Comparison of ENCODE assay signal across 8 cellular contexts in genomic region chr7:139680676-139681462, GRCh38.
A peak's percentile ranks its signal among the peaks of the same experiment; 100 is the strongest.
DNase-seq lines count a peak whose midpoint lies in the region; ATAC-seq and TF ChIP-seq lines count a peak whose summit lies in the region.

No MANE protein-coding gene starts in this region.

- POLR2A ChIA-PET in PC-9 (lab: Charles Lee; ENCODE audit: unreplicated experiment) (interaction anchor here (0.5 to 0.7 kb wide), 4 partner anchors 20 to 190 kb away, joined by 3 to 10 read pairs (median 5); no protein-coding TSS in a partner anchor), OCI-LY7 (lab: Charles Lee) (interaction anchor here (0.6 to 0.7 kb wide), 2 partner anchors 47 to 55 kb away, joined by 3 read pairs; no protein-coding TSS in a partner anchor)

- H3K79me2 ChIP-seq in GM23338 (replicated peaks; ENCODE audit: insufficient read depth): no peaks in the 10 kb centered on the region
- no peaks in the 10 kb centered on the region for H3K79me2 ChIP-seq in PC-9 (ENCODE audit: low read depth)
- no peaks in the 10 kb centered on the region for H3K79me2 ChIP-seq in OCI-LY7 (ENCODE audit: insufficient read depth, low read depth, low read length)

- peaks cover 9% of the 10 kb centered on the region for H3K36me3 Mint-ChIP-seq in GM23338 (ENCODE audit: low read depth)

- BruUV-seq in PC-9 (replicated peaks; lab: Mats Ljungman, UMichigan): TSS peak; percentile 90
- BruUV-seq in OCI-LY7 (replicated peaks; lab: Mats Ljungman, UMichigan): no TSS peak

- H3K27ac ChIP-seq in GM23338 (ENCODE audit: low read depth) (0 out of 2 replicates have a peak overlapping the region, but pooled peaks have one; percentile 53), PC-9 (0 out of 2 replicates have a peak overlapping the region, but pooled peaks have one; percentile 21), spleen (peak overlapping the region in 5 of 8 donors; percentile 1 to 71 (median 41)), OCI-LY7 (ENCODE audit: low read depth, low read length, poor library complexity, severe bottlenecking) (no peak overlapping the region)

- TF ChIP-seq CTCF in GM23338 (conservative IDR thresholded peaks at IDR 0.05; ENCODE audit: low read depth in 2 of 2) (no peak), PC-9 (conservative IDR thresholded peaks at IDR 0.05) (no peak), spleen (IDR thresholded peaks at IDR 0.05 in 8 of 11, conservative IDR thresholded peaks at IDR 0.05 in 3 of 11) (no peak), OCI-LY7 (conservative IDR thresholded peaks at IDR 0.05; ENCODE audit: low read length) (no peak)

- H3K9me2 ChIP-seq in GM23338 (ENCODE audit: insufficient read depth): peaks cover under 1% of the 10 kb centered on the region; the same call in 1 of the 2 replicates
- H3K9me2 ChIP-seq in PC-9 (ENCODE audit: insufficient read depth): no peaks in the 10 kb centered on the region
- H3K9me2 ChIP-seq in OCI-LY7 (ENCODE audit: insufficient read depth, low read length): no peaks in the 10 kb centered on the region

- H3K4me2 ChIP-seq in GM23338: no peak overlapping the region
- H3K4me2 ChIP-seq in PC-9: no peak overlapping the region
- no peak overlapping the region for H3K4me2 ChIP-seq in OCI-LY7 (ENCODE audit: low read length)

- H3K9me3 Mint-ChIP-seq in GM23338: peaks cover 9% of the 10 kb centered on the region; the same call in 2 of the 3 replicates

- H3K36me3 ChIP-seq in GM23338 (ENCODE audit: insufficient read depth) (no peaks in the 10 kb centered on the region), PC-9 (ENCODE audit: low read depth) (no peaks in the 10 kb centered on the region), spleen (peaks cover 0 to 29% (median 0%) of the 10 kb centered on the region in 6 donors), OCI-LY7 (ENCODE audit: insufficient read depth, low read length) (no peaks in the 10 kb centered on the region)

- peaks cover 41% of the 10 kb centered on the region for H3K4me1 Mint-ChIP-seq in GM23338

- H3K9me3 ChIP-seq in PC-9 (ENCODE audit: insufficient read depth, low read depth): peaks cover 3% of the 10 kb centered on the region
- peaks cover 0 to 6% (median 3%) of the 10 kb centered on the region in 8 donors for H3K9me3 ChIP-seq in spleen
- no peaks in the 10 kb centered on the region for H3K9me3 ChIP-seq in OCI-LY7 (ENCODE audit: low read length)

- H3K4me3 ChIP-seq in GM23338: no peak overlapping the region
- no peak overlapping the region for H3K4me3 ChIP-seq in PC-9
- H3K4me3 ChIP-seq in spleen: no peak overlapping the region
- H3K4me3 ChIP-seq in OCI-LY7 (ENCODE audit: low read depth, low read length, poor library complexity, severe bottlenecking): no peak overlapping the region

- H3K4me1 ChIP-seq in GM23338 (ENCODE audit: insufficient read depth) (peaks cover 14% of the 10 kb centered on the region), PC-9 (replicated peaks; ENCODE audit: insufficient read depth) (0 out of 2 replicates have a peak, but pooled peaks cover 3% of the 10 kb centered on the region), spleen (peaks cover 10 to 56% (median 29%) of the 10 kb centered on the region in 6 donors), OCI-LY7 (ENCODE audit: insufficient read depth, low read length, poor library complexity, severe bottlenecking) (no peaks in the 10 kb centered on the region)

- 37 to 53% (median 45%) methylated on average over 11 of the region's 11 CpGs for WGBS in spleen, 5 donors

- H3K4me3 Mint-ChIP-seq in GM23338: no peak overlapping the region

- ATAC-seq in GM23338: peak; percentile 40
- ATAC-seq in GM18873 (IDR thresholded peaks at IDR 0.05; ENCODE audit: low FRiP score, unreplicated experiment): no peak

- DNase-seq in 8988T (peak; percentile 66), GM23338 (ENCODE audit: low spot score) (no peak), PC-9 (peak; percentile 48 to 56), glomerular endothelial cell (ENCODE audit: extremely low read depth, low read depth, low spot score) (peak; percentile 73), spleen (peak; percentile 85), OCI-LY7 (ENCODE audit: low spot score) (no peak)
- peak; percentile 71 for DNase-seq in activated T-helper 9 cell treated with anti-CD3 and anti-CD28 coated beads, Interleukin-2, amount 50 U/mL, for 16 hours (ENCODE audit: low read depth)

- CTCF ChIA-PET in PC-9 (lab: Charles Lee): no interaction called here
- CTCF ChIA-PET in OCI-LY7 (lab: Charles Lee; ENCODE audit: unreplicated experiment): no interaction called here

- no peaks in the 10 kb centered on the region for H3K27me3 ChIP-seq in GM23338 (ENCODE audit: insufficient read depth)
- no peaks in the 10 kb centered on the region for H3K27me3 ChIP-seq in PC-9 (ENCODE audit: insufficient read depth, low read depth)
- no peaks in the 10 kb centered on the region for H3K27me3 ChIP-seq in spleen (replicated peaks in 1 of 7)

- no peak for TF ChIP-seq POLR2A in spleen (IDR thresholded peaks at IDR 0.05)

- H3K27me3 Mint-ChIP-seq in GM23338 (ENCODE audit: insufficient read depth, low read depth, poor library complexity): peaks cover 9% of the 10 kb centered on the region

- intact Hi-C loops in PC-9 (cut with micrococcal nuclease; ENCODE audit: unreplicated experiment): no loop called here
- intact Hi-C loops in spleen (cut with DNase I; ENCODE audit: low total_unique reads): no loop called here
- intact Hi-C loops in OCI-LY7 (cut with micrococcal nuclease; ENCODE audit: unreplicated experiment): no loop called here

- H3F3A ChIP-seq in GM23338 (replicated peaks; ENCODE audit: low read depth) (no peaks in the 10 kb centered on the region), PC-9 (ENCODE audit: insufficient read depth, low read depth) (no peaks in the 10 kb centered on the region)

- peak overlapping the region; percentile 69; the same call in 1 of the 2 replicates for H3K27ac Mint-ChIP-seq in GM23338

- H2AFZ ChIP-seq in GM23338 (no peak overlapping the region), PC-9 (no peak overlapping the region), OCI-LY7 (ENCODE audit: low read length) (no peak overlapping the region)

- no peaks in the 10 kb centered on the region for H4K20me1 ChIP-seq in GM23338 (replicated peaks; ENCODE audit: insufficient read depth)
- H4K20me1 ChIP-seq in PC-9 (ENCODE audit: insufficient read depth): no peaks in the 10 kb centered on the region
- no peaks in the 10 kb centered on the region for H4K20me1 ChIP-seq in OCI-LY7 (ENCODE audit: insufficient read depth, low read length)

TF ChIP-seq in GM23338, 12 proteins besides CTCF, POLR2A, EP300 and RAD21 (continues in another document):
- no peak for TF ChIP-seq STAT1 (IDR thresholded peaks at IDR 0.05; ENCODE audit: unreplicated experiment)
- TF ChIP-seq, protein P1, sequence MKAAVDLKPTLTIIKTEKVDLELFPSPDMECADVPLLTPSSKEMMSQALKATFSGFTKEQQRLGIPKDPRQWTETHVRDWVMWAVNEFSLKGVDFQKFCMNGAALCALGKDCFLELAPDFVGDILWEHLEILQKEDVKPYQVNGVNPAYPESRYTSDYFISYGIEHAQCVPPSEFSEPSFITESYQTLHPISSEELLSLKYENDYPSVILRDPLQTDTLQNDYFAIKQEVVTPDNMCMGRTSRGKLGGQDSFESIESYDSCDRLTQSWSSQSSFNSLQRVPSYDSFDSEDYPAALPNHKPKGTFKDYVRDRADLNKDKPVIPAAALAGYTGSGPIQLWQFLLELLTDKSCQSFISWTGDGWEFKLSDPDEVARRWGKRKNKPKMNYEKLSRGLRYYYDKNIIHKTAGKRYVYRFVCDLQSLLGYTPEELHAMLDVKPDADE (IDR thresholded peaks at IDR 0.05): no peak
- no peak for TF ChIP-seq NANOG (IDR thresholded peaks at IDR 0.05; ENCODE audit: borderline replicate concordance)
- TF ChIP-seq ZNF114 (CRISPR knock-in tag; IDR thresholded peaks at IDR 0.05): no peak
- no peak for TF ChIP-seq EZH2 (IDR thresholded peaks at IDR 0.05; ENCODE audit: low read depth, unreplicated experiment)

Comparison
In these comparisons a context has a peak if more than half of its experiments do, and no peak if none do; other contexts are left out.
1. DNase-seq: peak in 8988T (single experiment), PC-9 (2 of 2), activated T-helper 9 cell treated with anti-CD3 and anti-CD28 coated beads, Interleukin-2, amount 50 U/mL, for 16 hours (single experiment), glomerular endothelial cell (single experiment) and spleen (single experiment); none in GM23338 (single experiment) and OCI-LY7 (single experiment).